1 cellular context compared by ENCODE assay signal in the genomic region with DNA sequence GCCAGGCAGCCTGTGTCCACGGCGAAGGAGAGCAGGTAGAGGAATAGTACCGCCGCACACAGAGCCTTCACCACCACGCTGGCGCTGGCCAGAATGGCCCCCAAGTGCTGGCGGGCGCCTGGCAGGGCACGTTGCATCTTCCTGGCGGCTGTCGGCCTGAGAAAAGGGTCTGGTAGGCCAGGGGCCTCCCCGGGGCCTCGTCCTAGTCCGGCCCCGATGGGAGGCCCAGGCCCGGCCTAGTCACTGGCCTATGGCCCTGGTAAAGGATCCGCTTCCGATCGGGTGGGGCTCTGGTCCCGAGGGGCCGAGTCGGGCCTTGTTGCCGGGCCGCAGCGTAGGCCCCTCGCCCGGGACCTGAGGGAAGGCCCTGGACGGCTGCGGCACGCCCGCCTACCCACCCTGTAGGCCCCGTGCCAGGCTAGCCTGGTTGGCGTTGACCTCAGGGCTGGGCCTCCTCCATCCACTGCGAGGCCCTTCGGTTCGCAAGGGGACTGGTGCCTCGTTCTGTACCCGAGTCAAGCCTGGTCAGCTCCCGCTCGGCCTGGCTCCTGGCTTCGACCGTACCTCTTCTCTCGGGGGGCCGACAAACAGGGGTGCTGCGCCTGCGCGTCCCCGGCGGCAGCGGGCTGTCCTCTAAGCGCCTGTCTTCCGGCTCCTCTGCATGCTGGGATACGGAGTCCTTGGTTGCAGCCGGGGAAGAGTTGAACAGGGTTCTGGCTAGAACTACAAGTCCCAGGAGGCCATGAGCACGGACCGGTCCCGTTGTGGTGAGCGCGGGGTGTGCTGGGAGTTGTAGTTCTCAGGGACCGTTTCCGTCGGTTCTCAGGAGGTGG.
A peak's percentile ranks its signal among the peaks of the same experiment; 100 is the strongest.
TF ChIP-seq lines count a peak whose summit lies in the region.

A gene with protein sequence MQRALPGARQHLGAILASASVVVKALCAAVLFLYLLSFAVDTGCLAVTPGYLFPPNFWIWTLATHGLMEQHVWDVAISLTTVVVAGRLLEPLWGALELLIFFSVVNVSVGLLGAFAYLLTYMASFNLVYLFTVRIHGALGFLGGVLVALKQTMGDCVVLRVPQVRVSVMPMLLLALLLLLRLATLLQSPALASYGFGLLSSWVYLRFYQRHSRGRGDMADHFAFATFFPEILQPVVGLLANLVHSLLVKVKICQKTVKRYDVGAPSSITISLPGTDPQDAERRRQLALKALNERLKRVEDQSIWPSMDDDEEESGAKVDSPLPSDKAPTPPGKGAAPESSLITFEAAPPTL (minus strand): TSS at position 595 of the 833 bp plus-strand sequence. CDS start 458 bp downstream, at position 137.

TF ChIP-seq in HepG2, 621 proteins besides CTCF, POLR2A, EP300 and RAD21 (continued from another document and continues in another):
- TF ChIP-seq, protein P1, sequence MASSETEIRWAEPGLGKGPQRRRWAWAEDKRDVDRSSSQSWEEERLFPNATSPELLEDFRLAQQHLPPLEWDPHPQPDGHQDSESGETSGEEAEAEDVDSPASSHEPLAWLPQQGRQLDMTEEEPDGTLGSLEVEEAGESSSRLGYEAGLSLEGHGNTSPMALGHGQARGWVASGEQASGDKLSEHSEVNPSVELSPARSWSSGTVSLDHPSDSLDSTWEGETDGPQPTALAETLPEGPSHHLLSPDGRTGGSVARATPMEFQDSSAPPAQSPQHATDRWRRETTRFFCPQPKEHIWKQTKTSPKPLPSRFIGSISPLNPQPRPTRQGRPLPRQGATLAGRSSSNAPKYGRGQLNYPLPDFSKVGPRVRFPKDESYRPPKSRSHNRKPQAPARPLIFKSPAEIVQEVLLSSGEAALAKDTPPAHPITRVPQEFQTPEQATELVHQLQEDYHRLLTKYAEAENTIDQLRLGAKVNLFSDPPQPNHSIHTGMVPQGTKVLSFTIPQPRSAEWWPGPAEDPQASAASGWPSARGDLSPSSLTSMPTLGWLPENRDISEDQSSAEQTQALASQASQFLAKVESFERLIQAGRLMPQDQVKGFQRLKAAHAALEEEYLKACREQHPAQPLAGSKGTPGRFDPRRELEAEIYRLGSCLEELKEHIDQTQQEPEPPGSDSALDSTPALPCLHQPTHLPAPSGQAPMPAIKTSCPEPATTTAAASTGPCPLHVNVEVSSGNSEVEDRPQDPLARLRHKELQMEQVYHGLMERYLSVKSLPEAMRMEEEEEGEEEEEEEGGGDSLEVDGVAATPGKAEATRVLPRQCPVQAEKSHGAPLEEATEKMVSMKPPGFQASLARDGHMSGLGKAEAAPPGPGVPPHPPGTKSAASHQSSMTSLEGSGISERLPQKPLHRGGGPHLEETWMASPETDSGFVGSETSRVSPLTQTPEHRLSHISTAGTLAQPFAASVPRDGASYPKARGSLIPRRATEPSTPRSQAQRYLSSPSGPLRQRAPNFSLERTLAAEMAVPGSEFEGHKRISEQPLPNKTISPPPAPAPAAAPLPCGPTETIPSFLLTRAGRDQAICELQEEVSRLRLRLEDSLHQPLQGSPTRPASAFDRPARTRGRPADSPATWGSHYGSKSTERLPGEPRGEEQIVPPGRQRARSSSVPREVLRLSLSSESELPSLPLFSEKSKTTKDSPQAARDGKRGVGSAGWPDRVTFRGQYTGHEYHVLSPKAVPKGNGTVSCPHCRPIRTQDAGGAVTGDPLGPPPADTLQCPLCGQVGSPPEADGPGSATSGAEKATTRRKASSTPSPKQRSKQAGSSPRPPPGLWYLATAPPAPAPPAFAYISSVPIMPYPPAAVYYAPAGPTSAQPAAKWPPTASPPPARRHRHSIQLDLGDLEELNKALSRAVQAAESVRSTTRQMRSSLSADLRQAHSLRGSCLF (CRISPR knock-in tag; IDR thresholded peaks at IDR 0.05; ENCODE audit: borderline replicate concordance): no peak
- TF ChIP-seq ISX (CRISPR knock-in tag; conservative IDR thresholded peaks at IDR 0.05): no peak
- no peak for TF ChIP-seq ZNF879 (CRISPR knock-in tag; IDR thresholded peaks at IDR 0.05)
- peak; percentile 22; the same call in 1 of the 2 replicates for TF ChIP-seq ZNF746 (CRISPR knock-in tag; IDR thresholded peaks at IDR 0.05)
- TF ChIP-seq CENPBD1 (CRISPR knock-in tag; IDR thresholded peaks at IDR 0.05; ENCODE audit: borderline replicate concordance, low read depth): no peak; the same call in 1 of the 2 replicates
- TF ChIP-seq ZNF75D (CRISPR knock-in tag; IDR thresholded peaks at IDR 0.05; ENCODE audit: borderline replicate concordance): no peak
- peak; percentile 86; the same call in 1 of the 2 replicates for TF ChIP-seq LBX2 (CRISPR knock-in tag; IDR thresholded peaks at IDR 0.05; ENCODE audit: borderline replicate concordance)
- peak; percentile 86; the same call in 1 of the 2 replicates for TF ChIP-seq ZNF773 (CRISPR knock-in tag; IDR thresholded peaks at IDR 0.05; ENCODE audit: borderline replicate concordance)
- TF ChIP-seq, protein P2, sequence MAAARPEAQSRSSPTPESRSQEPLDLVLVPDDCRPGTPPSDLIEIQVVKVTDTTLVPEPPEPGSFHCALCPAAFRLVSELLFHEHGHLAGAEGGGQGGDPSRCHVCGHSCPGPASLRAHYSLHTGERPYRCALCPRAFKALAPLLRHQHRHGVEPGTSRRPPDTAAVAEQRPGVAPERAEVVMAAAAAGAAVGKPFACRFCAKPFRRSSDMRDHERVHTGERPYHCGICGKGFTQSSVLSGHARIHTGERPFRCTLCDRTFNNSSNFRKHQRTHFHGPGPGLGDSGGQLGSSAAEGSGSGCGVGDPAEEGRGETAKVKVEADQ (CRISPR knock-in tag; IDR thresholded peaks at IDR 0.05; ENCODE audit: borderline replicate concordance): peak; percentile 93
- TF ChIP-seq GATAD1 (CRISPR knock-in tag; IDR thresholded peaks at IDR 0.05): peak; percentile 89
- no peak for TF ChIP-seq ZFP62 (CRISPR knock-in tag; IDR thresholded peaks at IDR 0.05)
- no peak for TF ChIP-seq HNF4A (CRISPR knock-in tag; IDR thresholded peaks at IDR 0.05)
- TF ChIP-seq TCF12 (IDR thresholded peaks at IDR 0.05): no peak
- no peak for TF ChIP-seq TCF12 (CRISPR knock-in tag; IDR thresholded peaks at IDR 0.05)
- no peak for TF ChIP-seq SRSF9 (IDR thresholded peaks at IDR 0.05; ENCODE audit: borderline replicate concordance, insufficient read depth, low read depth, low read length, poor library complexity, severe bottlenecking)
- peak; percentile 62; the same call in 1 of the 2 replicates for TF ChIP-seq CHD2 (IDR thresholded peaks at IDR 0.05; ENCODE audit: low read depth, low read length)
- TF ChIP-seq JUND (CRISPR knock-in tag; IDR thresholded peaks at IDR 0.05): no peak
- peak; percentile 76 for TF ChIP-seq AGO1 (IDR thresholded peaks at IDR 0.05; ENCODE audit: low read depth, low read length, poor library complexity, severe bottlenecking)
- TF ChIP-seq HINFP (CRISPR knock-in tag; IDR thresholded peaks at IDR 0.05; ENCODE audit: low read depth): no peak
- no peak; the same call in 1 of the 2 replicates for TF ChIP-seq ELK4 (CRISPR knock-in tag; IDR thresholded peaks at IDR 0.05; ENCODE audit: borderline replicate concordance)
- TF ChIP-seq TAF15 (IDR thresholded peaks at IDR 0.05; ENCODE audit: low read depth, low read length, poor library complexity, severe bottlenecking): no peak
- TF ChIP-seq ZNF44 (CRISPR knock-in tag; IDR thresholded peaks at IDR 0.05): 0 out of 2 replicates have a peak, but pooled peaks have one; percentile 80
- no peak; the same call in 1 of the 2 replicates for TF ChIP-seq ZNF136 (CRISPR knock-in tag; IDR thresholded peaks at IDR 0.05; ENCODE audit: low read depth)
- peak; percentile 85 for TF ChIP-seq ZNF510 (CRISPR knock-in tag; IDR thresholded peaks at IDR 0.05; ENCODE audit: low read depth)
- no peak for TF ChIP-seq FOSL1 (CRISPR knock-in tag; IDR thresholded peaks at IDR 0.05; ENCODE audit: borderline replicate concordance)
- TF ChIP-seq, protein P3, sequence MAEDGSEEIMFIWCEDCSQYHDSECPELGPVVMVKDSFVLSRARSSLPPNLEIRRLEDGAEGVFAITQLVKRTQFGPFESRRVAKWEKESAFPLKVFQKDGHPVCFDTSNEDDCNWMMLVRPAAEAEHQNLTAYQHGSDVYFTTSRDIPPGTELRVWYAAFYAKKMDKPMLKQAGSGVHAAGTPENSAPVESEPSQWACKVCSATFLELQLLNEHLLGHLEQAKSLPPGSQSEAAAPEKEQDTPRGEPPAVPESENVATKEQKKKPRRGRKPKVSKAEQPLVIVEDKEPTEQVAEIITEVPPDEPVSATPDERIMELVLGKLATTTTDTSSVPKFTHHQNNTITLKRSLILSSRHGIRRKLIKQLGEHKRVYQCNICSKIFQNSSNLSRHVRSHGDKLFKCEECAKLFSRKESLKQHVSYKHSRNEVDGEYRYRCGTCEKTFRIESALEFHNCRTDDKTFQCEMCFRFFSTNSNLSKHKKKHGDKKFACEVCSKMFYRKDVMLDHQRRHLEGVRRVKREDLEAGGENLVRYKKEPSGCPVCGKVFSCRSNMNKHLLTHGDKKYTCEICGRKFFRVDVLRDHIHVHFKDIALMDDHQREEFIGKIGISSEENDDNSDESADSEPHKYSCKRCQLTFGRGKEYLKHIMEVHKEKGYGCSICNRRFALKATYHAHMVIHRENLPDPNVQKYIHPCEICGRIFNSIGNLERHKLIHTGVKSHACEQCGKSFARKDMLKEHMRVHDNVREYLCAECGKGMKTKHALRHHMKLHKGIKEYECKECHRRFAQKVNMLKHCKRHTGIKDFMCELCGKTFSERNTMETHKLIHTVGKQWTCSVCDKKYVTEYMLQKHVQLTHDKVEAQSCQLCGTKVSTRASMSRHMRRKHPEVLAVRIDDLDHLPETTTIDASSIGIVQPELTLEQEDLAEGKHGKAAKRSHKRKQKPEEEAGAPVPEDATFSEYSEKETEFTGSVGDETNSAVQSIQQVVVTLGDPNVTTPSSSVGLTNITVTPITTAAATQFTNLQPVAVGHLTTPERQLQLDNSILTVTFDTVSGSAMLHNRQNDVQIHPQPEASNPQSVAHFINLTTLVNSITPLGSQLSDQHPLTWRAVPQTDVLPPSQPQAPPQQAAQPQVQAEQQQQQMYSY (CRISPR knock-in tag; IDR thresholded peaks at IDR 0.05): no peak
- TF ChIP-seq CREB1 (IDR thresholded peaks at IDR 0.05): peak; percentile 80
- TF ChIP-seq CREB1 (CRISPR knock-in tag; IDR thresholded peaks at IDR 0.05): peak; percentile 95
- no peak for TF ChIP-seq ZNF672 (CRISPR knock-in tag; IDR thresholded peaks at IDR 0.05)
- TF ChIP-seq ZNF781 (CRISPR knock-in tag; IDR thresholded peaks at IDR 0.05; ENCODE audit: borderline replicate concordance, not compliant biosample characterization): peak; percentile 92
- TF ChIP-seq KDM4B (CRISPR knock-in tag; IDR thresholded peaks at IDR 0.05): peak; percentile 78
- TF ChIP-seq ZBTB33 (CRISPR knock-in tag; IDR thresholded peaks at IDR 0.05): no peak
- peak; percentile 27; the same call in 1 of the 2 replicates for TF ChIP-seq RELA (CRISPR knock-in tag; IDR thresholded peaks at IDR 0.05)
- no peak for TF ChIP-seq PREB (CRISPR knock-in tag; IDR thresholded peaks at IDR 0.05)
- TF ChIP-seq ZNF326 (CRISPR knock-in tag; IDR thresholded peaks at IDR 0.05; ENCODE audit: borderline replicate concordance): no peak
- TF ChIP-seq, protein P4, sequence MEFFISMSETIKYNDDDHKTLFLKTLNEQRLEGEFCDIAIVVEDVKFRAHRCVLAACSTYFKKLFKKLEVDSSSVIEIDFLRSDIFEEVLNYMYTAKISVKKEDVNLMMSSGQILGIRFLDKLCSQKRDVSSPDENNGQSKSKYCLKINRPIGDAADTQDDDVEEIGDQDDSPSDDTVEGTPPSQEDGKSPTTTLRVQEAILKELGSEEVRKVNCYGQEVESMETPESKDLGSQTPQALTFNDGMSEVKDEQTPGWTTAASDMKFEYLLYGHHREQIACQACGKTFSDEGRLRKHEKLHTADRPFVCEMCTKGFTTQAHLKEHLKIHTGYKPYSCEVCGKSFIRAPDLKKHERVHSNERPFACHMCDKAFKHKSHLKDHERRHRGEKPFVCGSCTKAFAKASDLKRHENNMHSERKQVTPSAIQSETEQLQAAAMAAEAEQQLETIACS (CRISPR knock-in tag; IDR thresholded peaks at IDR 0.05): peak; percentile 41; the same call in 1 of the 2 replicates
